In genomic region chr17:15101175-15101574, GRCh38 we compare ENCODE assay signal across 23 cellular contexts.
"Had no signal": no experiment of that assay in that cellular context is flagged by ENCODE, and none has a peak within 500 bp of the region (broad histone marks: within the 10 kb centered on the region; RNA-seq: fewer than 3 reads in every experiment).

No MANE protein-coding gene starts in this region.

- H3K36me3 ChIP-seq: left lung, ovary, right atrium auricular region, right lobe of liver, stomach, thyroid gland, transverse colon, upper lobe of right lung had no signal

- H3K9me3 ChIP-seq: left lung, ovary, right atrium auricular region, right lobe of liver, stomach, testis, thyroid gland, transverse colon, upper lobe of right lung had no signal

- ATAC-seq: left colon; naive thymus-derived CD4-positive, alpha-beta T cell; natural killer cell treated with Interleukin-12 subunit alpha and Interleukin-12 subunit beta and Interleukin-15 and Interleukin-18, amount 100 ng/mL, for 72 hours; right lobe of liver; stimulated activated naive B cell treated with anti-CD40 and anti-IgM and Interleukin-4, amounts not matched to agents 10 μg/mL and 1 μg/mL and 100 μg/mL, for 72 hours; stimulated activated naive CD8-positive, alpha-beta T cell treated with anti-CD3 and anti-CD28 coated beads, Interleukin-15, Interleukin-2, amounts not matched to agents 100 U/mL and 50 U/mL, for 24 hours; upper lobe of right lung had no signal

- H3K4me1 ChIP-seq: left lung, right atrium auricular region, right lobe of liver, stomach, testis, thyroid gland, transverse colon, upper lobe of right lung had no signal

- H3K27ac ChIP-seq: hepatocyte, left lung, ovary, right atrium auricular region, right lobe of liver, stomach, testis, thyroid gland, transverse colon, upper lobe of right lung had no signal

- H3K4me3 ChIP-seq: hepatocyte, left lung, lung, ovary, right atrium auricular region, right lobe of liver, smooth muscle cell, stomach, testis, thyroid gland, transverse colon, upper lobe of right lung had no signal

- H3K27me3 ChIP-seq: ovary, right atrium auricular region, right lobe of liver, testis, thyroid gland, transverse colon, upper lobe of right lung had no signal

- DNase-seq: kidney; left colon; left lung; mesendoderm; naive thymus-derived CD4-positive, alpha-beta T cell; ovary; right lobe of liver; stimulated activated CD4-positive, alpha-beta T cell treated with anti-CD3 and anti-CD28 coated beads, Interleukin-1b, Interleukin-23, amount 100 ng/mL, for 48 hours; stimulated activated CD4-positive, alpha-beta T cell treated with anti-CD3 and anti-CD28 coated beads, Interleukin-2, amount 100 ng/mL, for 48 hours; stimulated activated CD4-positive, alpha-beta T cell treated with anti-CD3 and anti-CD28 coated beads, Interleukin-4, amount 100 ng/mL, for 4 hours; stimulated activated CD8-positive, alpha-beta memory T cell treated with anti-CD3 and anti-CD28 coated beads, Interleukin-4, amount 100 ng/mL, for 48 hours; stimulated activated naive B cell treated with anti-CD40 and anti-IgM and Interleukin-4, amounts not matched to agents 10 μg/mL and 1 μg/mL and 100 μg/mL, for 72 hours; stimulated activated naive CD8-positive, alpha-beta T cell treated with anti-CD3 and anti-CD28 coated beads, Interleukin-15, Interleukin-2, amounts not matched to agents 100 U/mL and 50 U/mL, for 24 hours; stomach; testis; thyroid gland; transverse colon; upper lobe of right lung had no signal
